In genomic region chr15:73732911-73733310, GRCh38 we compare ENCODE assay signal across 18 cellular contexts. TPM values are rescaled to one million over a fixed set of nuclear protein-coding genes. Genes with fewer than 3 reads are reported as not detected.
"Had no signal": no experiment of that assay in that cellular context is flagged by ENCODE, and none has a peak within 500 bp of the region (broad histone marks: within the 10 kb centered on the region; RNA-seq: fewer than 3 reads in every experiment).

No MANE protein-coding gene starts in this region.

- DNase-seq: activated T-cell treated with anti-CD3 and anti-CD28 coated beads, Interleukin-2, amount 50 U/mL, for 24 hours; aorta; caudate nucleus; dermis blood vessel endothelial cell; effector CD8-positive, alpha-beta T cell; glutamatergic neuron; hippocampal formation; ovary; psoas muscle; spleen; stimulated activated CD4-positive, alpha-beta T cell treated with anti-CD3 and anti-CD28 coated beads, Interleukin-4, amount 100 ng/mL, for 1 hour; stimulated activated naive CD4-positive, alpha-beta T cell treated with Interleukin-2 at 50 U/mL for 16 hours; T-helper 9 cell had no signal

- ATAC-seq: activated naive CD4-positive, alpha-beta T cell treated with anti-CD3 and anti-CD28 coated beads, Interleukin-2, amount 50 U/mL, for 72 hours; activated T-helper 17 cell treated with anti-CD3 and anti-CD28 coated beads, Interleukin-2, amount 50 U/mL, for 72 hours; natural killer cell treated with Interleukin-12 subunit alpha and Interleukin-12 subunit beta and Interleukin-15 and Interleukin-18, amount 100 ng/mL, for 72 hours; psoas muscle; WTC11 had no signal

- FAIRE-seq: frontal cortex had no signal

RNA-seq across cellular contexts. Expression of gene INSYN1, which starts 20.2 kb away (rescaled TPM):
- total RNA-seq: activated naive CD4-positive, alpha-beta T cell treated with anti-CD3 and anti-CD28 coated beads, Interleukin-2, amount 50 U/mL, for 72 hours; activated T-helper 17 cell treated with anti-CD3 and anti-CD28 coated beads, Interleukin-2, amount 50 U/mL, for 72 hours; dermis blood vessel endothelial cell; natural killer cell treated with Interleukin-12 subunit alpha and Interleukin-12 subunit beta and Interleukin-15 and Interleukin-18, amount 100 ng/mL, for 72 hours had no signal
